In genomic region chr19:10544242-10544752, GRCh38 we compare ENCODE assay signal across 7 cellular contexts. TPM values are rescaled to one million over a fixed set of nuclear protein-coding genes. Genes with fewer than 3 reads are reported as not detected.
DNase-seq lines count a peak whose midpoint lies in the region; ATAC-seq and TF ChIP-seq lines count a peak whose summit lies in the region.

No MANE protein-coding gene starts in this region.

- H3K27me3 Mint-ChIP-seq in activated naive CD8-positive, alpha-beta T cell, result peaks cover 1% of the 10 kb centered on the region

- peak overlapping the region; percentile 72 for H3K27ac ChIP-seq in HUES48 (ENCODE audit: low read depth, low read length)
- peak overlapping the region; percentile 85 to 97 (median 94) for H3K27ac ChIP-seq in spleen

- H3K4me1 ChIP-seq in HUES48 (ENCODE audit: control insufficient read depth, insufficient read depth, low read length) (no peaks in the 10 kb centered on the region), iPS-15b (ENCODE audit: control insufficient read depth, insufficient read depth, low read length) (no peaks in the 10 kb centered on the region), spleen (peaks cover 9 to 56% (median 29%) of the 10 kb centered on the region in 6 donors)

- ATAC-seq in GM18498 (IDR thresholded peaks at IDR 0.05; ENCODE audit: unreplicated experiment) (peak; percentile 13), HG02970 (IDR thresholded peaks at IDR 0.05; ENCODE audit: low FRiP score, unreplicated experiment) (no peak)

- H3K36me3 ChIP-seq in HUES48 (ENCODE audit: control insufficient read depth, insufficient read depth, low read length) (peaks cover 21% of the 10 kb centered on the region), iPS-15b (ENCODE audit: control insufficient read depth, insufficient read depth, low read length) (peaks cover 10% of the 10 kb centered on the region), spleen (peaks cover 0 to 40% (median 29%) of the 10 kb centered on the region in 6 donors)

- H3K4me1 Mint-ChIP-seq in activated naive CD8-positive, alpha-beta T cell (ENCODE audit: low read depth), result peaks cover 11% of the 10 kb centered on the region

- H3K27ac Mint-ChIP-seq in activated naive CD8-positive, alpha-beta T cell, result peak overlapping the region; percentile 89

- no peaks in the 10 kb centered on the region for H3K9me3 Mint-ChIP-seq in activated naive CD8-positive, alpha-beta T cell (ENCODE audit: low read depth)

- H3K4me3 Mint-ChIP-seq in activated naive CD8-positive, alpha-beta T cell, result peak overlapping the region; percentile 89

- no peak for TF ChIP-seq POLR2A in spleen (IDR thresholded peaks at IDR 0.05)

- peak overlapping the region; percentile 90 for H3K4me3 ChIP-seq in HUES48 (ENCODE audit: low read depth, low read length)
- peak overlapping the region; percentile 83 for H3K4me3 ChIP-seq in iPS-15b (ENCODE audit: low read depth, low read length)
- H3K4me3 ChIP-seq in spleen, result peak overlapping the region; percentile 73 to 96 (median 88)

- H3K27me3 ChIP-seq in HUES48 (ENCODE audit: control insufficient read depth, insufficient read depth, low read length), result no peaks in the 10 kb centered on the region
- H3K27me3 ChIP-seq in iPS-15b (ENCODE audit: control insufficient read depth, insufficient read depth, low read length), result no peaks in the 10 kb centered on the region
- H3K27me3 ChIP-seq in spleen (replicated peaks in 1 of 7), result peaks cover 0 to 8% (median 0%) of the 10 kb centered on the region in 7 donors

- intact Hi-C loops in spleen (cut with DNase I; ENCODE audit: low total_unique reads), result no loop called here

- H3K9me3 ChIP-seq in HUES48 (ENCODE audit: control insufficient read depth, insufficient read depth, low read length) (no peaks in the 10 kb centered on the region), iPS-15b (ENCODE audit: control insufficient read depth, insufficient read depth, low read length) (no peaks in the 10 kb centered on the region), spleen (no peaks in the 10 kb centered on the region)

- TF ChIP-seq CTCF in spleen (IDR thresholded peaks at IDR 0.05 in 8 of 11, conservative IDR thresholded peaks at IDR 0.05 in 3 of 11), result peak in 1 of 11 experiments; percentile 0

- H3K9ac ChIP-seq in HUES48 (ENCODE audit: low read depth, low read length), result peak overlapping the region; percentile 83; the same call in 1 of the 2 replicates
- peak overlapping the region; percentile 54 for H3K9ac ChIP-seq in iPS-15b (ENCODE audit: low read depth, low read length)

- no peaks in the 10 kb centered on the region for H3K36me3 Mint-ChIP-seq in activated naive CD8-positive, alpha-beta T cell

- DNase-seq in spleen, result no peak
- no peak for DNase-seq in glomerular visceral epithelial cell (ENCODE audit: extremely low spot score)

- WGBS in spleen, 5 donors, result 22 to 41% (median 24%) methylated on average over 13 to 22 of the region's 22 CpGs

RNA-seq across cellular contexts. Expression of gene ATG4D, which starts 0.6 kb away (rescaled TPM):
- total RNA-seq in spleen, result 10 to 100 TPM; 18.2 to 40.5 (median 31.5) TPM
- 10 to 100 TPM; 18.7 to 36.0 (median 33.8) TPM for polyA plus RNA-seq in spleen

RNA-seq across cellular contexts. Expression of gene KRI1, which starts 21.5 kb away (rescaled TPM):
- total RNA-seq in spleen, result 10 to 100 TPM; 24.9 to 39.6 (median 31.4) TPM
- polyA plus RNA-seq in spleen, result 10 to 100 TPM; 31.5 to 43.3 (median 39.1) TPM

RNA-seq across cellular contexts. Expression of gene CDKN2D, which starts 24.5 kb away (rescaled TPM):
- total RNA-seq in spleen, result 10 to 100 TPM; 24.7 to 69.6 (median 44.5) TPM
- polyA plus RNA-seq in spleen, result 10 to 100 TPM; 30.0 to 35.4 (median 33.5) TPM

RNA-seq across cellular contexts. Expression of gene S1PR5, which starts 27.1 kb away (rescaled TPM):
- 10 to 100 TPM in 3 of 7 donors, 1 to 10 TPM in 4; 4.0 to 21.2 (median 9.2) TPM for total RNA-seq in spleen
- 1 to 10 TPM in 2 of 3 donors, under 1 TPM in 1; 0.52 to 2.1 (median 1.2) TPM for polyA plus RNA-seq in spleen

RNA-seq across cellular contexts. Expression of gene KEAP1, which starts 41.1 kb away (rescaled TPM):
- 10 to 100 TPM; 41.2 to 59.5 (median 46.3) TPM for total RNA-seq in spleen
- polyA plus RNA-seq in spleen, result 10 to 100 TPM; 33.3 to 46.9 (median 34.2) TPM
